ENCODE assay signal across 18 cellular contexts in the genomic region with DNA sequence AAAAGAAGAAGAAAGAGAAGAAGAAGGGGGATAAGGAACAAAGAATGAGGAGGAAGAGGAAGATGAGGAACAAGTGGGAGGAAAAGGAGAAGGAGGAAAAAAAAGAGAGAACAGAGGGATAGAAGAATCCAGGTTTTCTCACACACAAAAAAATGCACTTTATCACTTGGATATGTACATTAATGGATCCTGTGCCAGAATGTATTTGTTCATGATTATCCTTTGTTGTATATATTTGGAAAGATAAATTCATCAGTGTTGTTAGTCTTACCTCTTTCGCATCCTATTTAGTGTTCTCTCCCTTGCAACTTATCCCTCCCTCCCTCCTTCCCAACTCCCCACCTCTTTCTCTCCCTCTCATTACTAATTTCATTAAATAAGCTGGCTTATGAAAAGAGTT.
DNase-seq lines count a peak whose midpoint lies in the region; TF ChIP-seq lines count a peak whose summit lies in the region.
"Had no signal": no experiment of that assay in that cellular context is flagged by ENCODE, and none has a peak within 500 bp of the region (broad histone marks: within the 10 kb centered on the region; RNA-seq: fewer than 3 reads in every experiment).

No MANE protein-coding gene starts in this region.

- H3K36me3 ChIP-seq in Caco-2 (ENCODE audit: control insufficient read depth, insufficient read depth, low read length) (no peaks in the 10 kb centered on the region), colonic mucosa (no peaks in the 10 kb centered on the region)
- H3K36me3 ChIP-seq: BE2C, BLaER1 had no signal

- no peak overlapping the region for H3K9ac ChIP-seq in colonic mucosa (ENCODE audit: low read depth in 2 of 2, low read length in 2 of 2)
- H3K9ac ChIP-seq: BLaER1 had no signal

- H3K27me3 ChIP-seq in Caco-2 (replicated peaks; ENCODE audit: control insufficient read depth, insufficient read depth, low read length) = no peaks in the 10 kb centered on the region
- H3K27me3 ChIP-seq in colonic mucosa = no peaks in the 10 kb centered on the region
- H3K27me3 ChIP-seq: BE2C, BLaER1 had no signal

- intact Hi-C loops in Caco-2 (cut with micrococcal nuclease; ENCODE audit: unreplicated experiment) (loop anchor here (5.0 kb wide), 1 partner anchor 140 kb away; no protein-coding TSS in a partner anchor), colonic mucosa (cut with DNase I) (no loop called here)

- peaks cover 37% of the 10 kb centered on the region for H3K4me1 Mint-ChIP-seq in Caco-2 (ENCODE audit: low read depth, unreplicated experiment)
- H3K4me1 Mint-ChIP-seq in mesothelial cell of epicardium = peaks cover 43% of the 10 kb centered on the region
- no peaks in the 10 kb centered on the region for H3K4me1 Mint-ChIP-seq in type B pancreatic cell (ENCODE audit: unreplicated experiment)
- H3K4me1 Mint-ChIP-seq: CD14-positive monocyte; CD4-positive, alpha-beta memory T cell; CD4-positive, CD25-positive, alpha-beta regulatory T cell; CD8-positive, alpha-beta memory T cell had no signal

- H3K27ac ChIP-seq in colonic mucosa = no peak overlapping the region
- H3K27ac ChIP-seq: BLaER1 had no signal

- H3K4me1 ChIP-seq in Caco-2 (peaks cover 33% of the 10 kb centered on the region), colonic mucosa (no peaks in the 10 kb centered on the region)
- H3K4me1 ChIP-seq: BE2C, BLaER1 had no signal

- BruUV-seq in Caco-2 (replicated peaks; lab: Mats Ljungman, UMichigan) = no TSS peak

- DNase-seq in Caco-2 = no peak
- no peak for DNase-seq in mesothelial cell of epicardium (ENCODE audit: low spot score in 2 of 2, unreplicated experiment in 2 of 2)
- DNase-seq in type B pancreatic cell (ENCODE audit: extremely low spot score, unreplicated experiment) = no peak
- no peak for DNase-seq in colonic mucosa
- DNase-seq in T1000 (lab: John Stamatoyannopoulos, UW) = no peak
- DNase-seq: 8988T; ACHN; BE2C; C1 segment of cervical spinal cord; Calu3; CD4-positive, alpha-beta memory T cell; CD4-positive, CD25-positive, alpha-beta regulatory T cell; CD8-positive, alpha-beta memory T cell; COR-L47; DMS79 treated with DMSO at 0.1 percent for 48 hours; GF-D8 had no signal

- peaks cover 26% of the 10 kb centered on the region for H3K9me3 Mint-ChIP-seq in Caco-2 (ENCODE audit: unreplicated experiment)
- peaks cover 13% of the 10 kb centered on the region for H3K9me3 Mint-ChIP-seq in mesothelial cell of epicardium
- no peaks in the 10 kb centered on the region for H3K9me3 Mint-ChIP-seq in type B pancreatic cell

- TF ChIP-seq CTCF in Caco-2 (IDR thresholded peaks at IDR 0.05; ENCODE audit: insufficient read depth in 1 of 2, low read depth in 1 of 2, low read length in 1 of 2, severe bottlenecking in 1 of 2, unreplicated experiment in 1 of 2) (no peak), mesothelial cell of epicardium (IDR thresholded peaks at IDR 0.05; ENCODE audit: unreplicated experiment) (no peak), type B pancreatic cell (conservative IDR thresholded peaks at IDR 0.05) (no peak), colonic mucosa (IDR thresholded peaks at IDR 0.05) (no peak)

- H3K27ac Mint-ChIP-seq in Caco-2 (ENCODE audit: unreplicated experiment) (peak overlapping the region; percentile 76), mesothelial cell of epicardium (peak overlapping the region; percentile 48), type B pancreatic cell (peak overlapping the region; percentile 99)
- H3K27ac Mint-ChIP-seq: CD14-positive monocyte; CD4-positive, alpha-beta memory T cell; CD4-positive, CD25-positive, alpha-beta regulatory T cell; CD8-positive, alpha-beta memory T cell had no signal

- H3K4me3 ChIP-seq in Caco-2 (ENCODE audit: low read depth, low read length) (no peak overlapping the region), colonic mucosa (no peak overlapping the region)
- H3K4me3 ChIP-seq: BLaER1 had no signal

- CTCF ChIA-PET in Caco-2 (lab: Charles Lee) = no interaction called here

- POLR2A ChIA-PET in Caco-2 (lab: Charles Lee) = no interaction called here

- peaks cover 8% of the 10 kb centered on the region for H3K36me3 Mint-ChIP-seq in Caco-2 (ENCODE audit: insufficient read depth, unreplicated experiment)
- no peaks in the 10 kb centered on the region for H3K36me3 Mint-ChIP-seq in mesothelial cell of epicardium
- no peaks in the 10 kb centered on the region for H3K36me3 Mint-ChIP-seq in type B pancreatic cell
- H3K36me3 Mint-ChIP-seq: CD14-positive monocyte; CD4-positive, alpha-beta memory T cell; CD4-positive, CD25-positive, alpha-beta regulatory T cell; CD8-positive, alpha-beta memory T cell had no signal

- no peaks in the 10 kb centered on the region for H3K27me3 Mint-ChIP-seq in Caco-2 (ENCODE audit: insufficient read depth, unreplicated experiment)
- H3K27me3 Mint-ChIP-seq in mesothelial cell of epicardium (ENCODE audit: low read depth) = no peaks in the 10 kb centered on the region
- H3K27me3 Mint-ChIP-seq in type B pancreatic cell = no peaks in the 10 kb centered on the region
- H3K27me3 Mint-ChIP-seq: CD4-positive, alpha-beta memory T cell; CD4-positive, CD25-positive, alpha-beta regulatory T cell; CD8-positive, alpha-beta memory T cell had no signal

- no peaks in the 10 kb centered on the region for H3K9me3 ChIP-seq in Caco-2
- no peaks in the 10 kb centered on the region for H3K9me3 ChIP-seq in colonic mucosa
- H3K9me3 ChIP-seq: BE2C, BLaER1 had no signal

- no peak overlapping the region for H3K4me3 Mint-ChIP-seq in Caco-2 (ENCODE audit: unreplicated experiment)
- no peak overlapping the region for H3K4me3 Mint-ChIP-seq in mesothelial cell of epicardium
- H3K4me3 Mint-ChIP-seq in type B pancreatic cell = no peak overlapping the region
- H3K4me3 Mint-ChIP-seq: CD14-positive monocyte; CD4-positive, alpha-beta memory T cell; CD4-positive, CD25-positive, alpha-beta regulatory T cell; CD8-positive, alpha-beta memory T cell had no signal

Comparison
In these comparisons a context has a peak if more than half of its experiments do, and no peak if none do; other contexts are left out.
1. H3K27ac Mint-ChIP-seq: peak in every context shown above with its lines; median percentile 99 in type B pancreatic cell; 76 in Caco-2; 48 in mesothelial cell of epicardium.